Comparison of ENCODE assay signal across 6 cellular contexts in genomic region chr17:7046127-7046724, GRCh38. TPM values are rescaled to one million over a fixed set of nuclear protein-coding genes. Genes with fewer than 3 reads are reported as not detected.
DNase-seq lines count a peak whose midpoint lies in the region; ATAC-seq and TF ChIP-seq lines count a peak whose summit lies in the region.

No MANE protein-coding gene starts in this region.

- peak; percentile 55 for TF ChIP-seq CTCF in C4-2B (conservative IDR thresholded peaks at IDR 0.05)

- H3K27ac ChIP-seq in C4-2B: peak overlapping the region; percentile 70

- no peaks in the 10 kb centered on the region for H3K4me1 ChIP-seq in endocrine pancreas (ENCODE audit: control insufficient read depth, insufficient read depth, low read length)
- peaks cover 13% of the 10 kb centered on the region for H3K4me1 ChIP-seq in skeletal muscle satellite cell (ENCODE audit: control insufficient read depth, insufficient read depth, low read length)

- H3K9me3 ChIP-seq in endocrine pancreas (ENCODE audit: control insufficient read depth, low read length) (no peaks in the 10 kb centered on the region), skeletal muscle satellite cell (replicated peaks; ENCODE audit: low read length) (no peaks in the 10 kb centered on the region)

- DNase-seq in NCI-H526 treated with DMSO at 0.1 percent for 48 hours (lab: John Stamatoyannopoulos, UW): peak; percentile 77
- no peak for DNase-seq in NK-92 (lab: John Stamatoyannopoulos, UW; ENCODE audit: unreplicated experiment)

- H3K27me3 ChIP-seq in endocrine pancreas (ENCODE audit: control insufficient read depth, insufficient read depth, low read length) (no peaks in the 10 kb centered on the region), skeletal muscle satellite cell (ENCODE audit: control insufficient read depth, insufficient read depth, low read length) (peaks cover 33% of the 10 kb centered on the region)

- no peak overlapping the region for H3K9ac ChIP-seq in endocrine pancreas (ENCODE audit: control insufficient read depth, insufficient read depth, low read length)
- H3K9ac ChIP-seq in skeletal muscle satellite cell (ENCODE audit: low read depth, low read length): no peak overlapping the region

- H3K4me3 ChIP-seq in endocrine pancreas (ENCODE audit: control insufficient read depth, insufficient read depth, low read length) (peak overlapping the region; percentile 60), skeletal muscle satellite cell (ENCODE audit: low read length) (no peak overlapping the region)

- ATAC-seq in HG03378 (IDR thresholded peaks at IDR 0.05; ENCODE audit: unreplicated experiment): no peak

- H3K36me3 ChIP-seq in endocrine pancreas (ENCODE audit: control insufficient read depth, insufficient read depth, low read length) (no peaks in the 10 kb centered on the region), skeletal muscle satellite cell (ENCODE audit: insufficient read depth, low read length) (no peaks in the 10 kb centered on the region)

- peak overlapping the region; percentile 43 for H3K4me2 ChIP-seq in skeletal muscle satellite cell (ENCODE audit: low read length)

RNA-seq across cellular contexts. Expression of gene SLC16A11, which starts 2.3 kb away (rescaled TPM):
- total RNA-seq in skeletal muscle satellite cell (2012; rRNA removed): under 0.01 TPM in 1 of 2 replicates, not detected in the other

RNA-seq across cellular contexts. Expression of gene SLC16A13, which starts 10.4 kb away (rescaled TPM):
- 0.76 and 0.87 TPM in 2 replicates for total RNA-seq in skeletal muscle satellite cell (2012; rRNA removed)

RNA-seq across cellular contexts. Expression of gene BCL6B, which starts 23.4 kb away (rescaled TPM):
- under 0.01 TPM in 1 of 2 replicates, not detected in the other for total RNA-seq in skeletal muscle satellite cell (2012; rRNA removed)

RNA-seq across cellular contexts. Expression of gene RNASEK, which starts 33.8 kb away (rescaled TPM):
- total RNA-seq in skeletal muscle satellite cell (2012; rRNA removed): 26.2 and 28.4 TPM in 2 replicates

RNA-seq across cellular contexts. Expression of gene CLEC10A, which starts 33.8 kb away (rescaled TPM):
- not detected in 2 replicates for total RNA-seq in skeletal muscle satellite cell (2012; rRNA removed)
